ENCODE assay signal across 1 cellular context in genomic region chr10:102673961-102674511, GRCh38.
TF ChIP-seq lines count a peak whose summit lies in the region.

No MANE protein-coding gene starts in this region.

TF ChIP-seq in GM12878, 131 proteins besides CTCF, POLR2A, EP300 and RAD21 (continued from another document):
- TF ChIP-seq NKRF (conservative IDR thresholded peaks at IDR 0.05), result no peak
- TF ChIP-seq EZH2 (IDR thresholded peaks at IDR 0.05; ENCODE audit: borderline replicate concordance, control insufficient read depth, low read depth, low read length), result no peak
- peak; percentile 76 for TF ChIP-seq PBX3 (IDR thresholded peaks at IDR 0.05; ENCODE audit: insufficient replicate concordance, low read depth, low read length)
- no peak for TF ChIP-seq STAT3 (IDR thresholded peaks at IDR 0.05; ENCODE audit: low read depth, low read length)
- TF ChIP-seq RAD51 (IDR thresholded peaks at IDR 0.05), result no peak
- TF ChIP-seq BACH1 (IDR thresholded peaks at IDR 0.05; ENCODE audit: borderline replicate concordance), result no peak
- peak; percentile 91 for TF ChIP-seq PKNOX1 (IDR thresholded peaks at IDR 0.05)
TF ChIP-seq in GM12878: peak in this region for 18.
